22 cellular contexts compared by ENCODE assay signal in genomic region chr2:240357641-240358012, GRCh38.
DNase-seq lines count a peak whose midpoint lies in the region; ATAC-seq, FAIRE-seq and TF ChIP-seq lines count a peak whose summit lies in the region.
"Had no signal": no experiment of that assay in that cellular context is flagged by ENCODE, and none has a peak within 500 bp of the region (broad histone marks: within the 10 kb centered on the region; RNA-seq: fewer than 3 reads in every experiment).

No MANE protein-coding gene starts in this region.

- no peak overlapping the region for H2BK5ac ChIP-seq in neuronal stem cell (ENCODE audit: low read length)

- no peak overlapping the region for H2BK12ac ChIP-seq in neuronal stem cell (ENCODE audit: low read length)

- FAIRE-seq in K562 (lab: Jason Lieb, UNC): no peak
- FAIRE-seq: A204.1, G401.6, GM12891, GM19239 had no signal

- POLR2A ChIA-PET in K562 (lab: Yijun Ruan, JAX): no interaction called here

- no peak overlapping the region for H3K14ac ChIP-seq in neuronal stem cell (ENCODE audit: low read length)

- no peak overlapping the region for H4K91ac ChIP-seq in neuronal stem cell (ENCODE audit: low read depth, low read length, poor library complexity)

- H4K20me1 ChIP-seq in BLaER1 treated with 17β-estradiol and CSF1 and Interleukin-3, amounts not matched to agents 10 nM and 100 nM: no peaks in the 10 kb centered on the region
- H4K20me1 ChIP-seq in K562 (replicated peaks; ENCODE audit: control insufficient read depth, insufficient read depth, low read length): no peaks in the 10 kb centered on the region

- peak overlapping the region; percentile 54 for H2BK15ac ChIP-seq in neuronal stem cell (ENCODE audit: low read length)

- peak overlapping the region; percentile 93 for H2AK5ac ChIP-seq in neuronal stem cell (ENCODE audit: low read depth, low read length)

- no peaks in the 10 kb centered on the region for H3K79me2 ChIP-seq in K562 (ENCODE audit: control insufficient read depth, insufficient read depth, low read length)

- DNase-seq in K562 (ENCODE audit: extremely low read depth in 1 of 4, low spot score in 3 of 4) (no peak), neuronal stem cell (ENCODE audit: low spot score) (no peak), mucosa of descending colon (no peak), DMS79 (lab: John Stamatoyannopoulos, UW) (no peak), spleen (no peak), esophagus muscularis mucosa (ENCODE audit: extremely low spot score) (no peak)
- DNase-seq: 8988T; ACHN; C1 segment of cervical spinal cord; CD4-positive, CD25-positive, alpha-beta regulatory T cell; COR-L47; DMS 273 treated with DMSO at 0.1 percent for 48 hours; DMS153; DMS53; DMS79 treated with DMSO at 0.1 percent for 48 hours; GF-D8 had no signal

- peak overlapping the region in 8 of 11 experiments; percentile 23 to 64 (median 45); a peak in 12 of 22 replicates for H3K4me2 ChIP-seq in BLaER1 treated with 17β-estradiol and CSF1 and Interleukin-3, amounts not matched to agents 10 nM and 100 nM
- H3K4me2 ChIP-seq in K562 (ENCODE audit: insufficient read depth, low read length) (no peak overlapping the region), neuronal stem cell (ENCODE audit: insufficient read depth, low read length, poor library complexity, severe bottlenecking) (no peak overlapping the region)

- H2AFZ ChIP-seq in K562 (ENCODE audit: low read depth, low read length) (no peak overlapping the region), neuronal stem cell (ENCODE audit: low read length) (no peak overlapping the region)

- no peak overlapping the region for H3K27ac ChIP-seq in BLaER1 treated with 17β-estradiol and CSF1 and Interleukin-3, amounts not matched to agents 10 nM and 100 nM
- H3K27ac ChIP-seq in K562 (ENCODE audit: extremely low read depth, low read depth, low read length) (no peak overlapping the region), neuronal stem cell (replicated peaks; ENCODE audit: low read length) (no peak overlapping the region), spleen (no peak overlapping the region), esophagus muscularis mucosa (replicated peaks in 1 of 4) (no peak overlapping the region)

- H3K79me1 ChIP-seq in neuronal stem cell (ENCODE audit: low read depth, low read length): no peaks in the 10 kb centered on the region

- TF ChIP-seq CTCF in K562 (IDR thresholded peaks at IDR 0.05 in 2 of 3, conservative IDR thresholded peaks at IDR 0.05 in 1 of 3; ENCODE audit: insufficient read depth in 2 of 3, low read depth in 1 of 3, low read length in 3 of 3): no peak
- no peak for TF ChIP-seq CTCF in mucosa of descending colon (IDR thresholded peaks at IDR 0.05)
- TF ChIP-seq CTCF in spleen (IDR thresholded peaks at IDR 0.05 in 8 of 11, conservative IDR thresholded peaks at IDR 0.05 in 3 of 11): no peak
- TF ChIP-seq CTCF in esophagus muscularis mucosa (IDR thresholded peaks at IDR 0.05): no peak

- peaks cover 39 to 50% (median 45%) of the 10 kb centered on the region in 11 experiments for H3K9me3 ChIP-seq in BLaER1 treated with 17β-estradiol and CSF1 and Interleukin-3, amounts not matched to agents 10 nM and 100 nM (replicated peaks in 1 of 11)
- H3K9me3 ChIP-seq in K562 (replicated peaks; ENCODE audit: control insufficient read depth, insufficient read depth, low read depth, low read length) (no peaks in the 10 kb centered on the region), neuronal stem cell (replicated peaks in 1 of 2; ENCODE audit: control insufficient read depth in 2 of 2, insufficient read depth in 1 of 2, low read depth in 1 of 2, low read length in 2 of 2) (peaks cover 20 to 23% of the 10 kb centered on the region in 2 donors), mucosa of descending colon (peaks cover 7% of the 10 kb centered on the region), spleen (peaks cover 2 to 29% (median 25%) of the 10 kb centered on the region in 8 donors), esophagus muscularis mucosa (peaks cover 0 to 26% (median 17%) of the 10 kb centered on the region in 4 donors)
- H3K9me3 ChIP-seq: BE2C had no signal

- no peak overlapping the region for H3K9ac ChIP-seq in BLaER1 treated with 17β-estradiol and CSF1 and Interleukin-3, amounts not matched to agents 10 nM and 100 nM
- H3K9ac ChIP-seq in K562 (ENCODE audit: insufficient read depth in 1 of 2, low read depth in 2 of 2, low read length in 2 of 2): no peak overlapping the region
- H3K9ac ChIP-seq in neuronal stem cell (ENCODE audit: low read depth, low read length, poor library complexity): no peak overlapping the region

- CTCF ChIA-PET in K562 (lab: Yijun Ruan, JAX; ENCODE audit: low intra/inter-chr PET ratio): no interaction called here

- H2BK120ac ChIP-seq in neuronal stem cell (ENCODE audit: low read depth, low read length): no peak overlapping the region

- no peaks in the 10 kb centered on the region for H3K9me1 ChIP-seq in K562 (ENCODE audit: control insufficient read depth, insufficient read depth, low read length)

- in situ Hi-C loops in K562 (cut with MboI): no loop called here

- no TSS peak for BruUV-seq in K562 (replicated peaks; lab: Mats Ljungman, UMichigan)

- H3K27me3 ChIP-seq in BLaER1 treated with 17β-estradiol and CSF1 and Interleukin-3, amounts not matched to agents 10 nM and 100 nM: no peaks in the 10 kb centered on the region
- peaks cover 0 to 46% of the 10 kb centered on the region in 2 experiments; a peak in 2 of 5 replicates for H3K27me3 ChIP-seq in K562 (ENCODE audit: control insufficient read depth in 2 of 2, insufficient read depth in 2 of 2, low read length in 2 of 2)
- H3K27me3 ChIP-seq in neuronal stem cell (ENCODE audit: control insufficient read depth in 3 of 3, insufficient read depth in 3 of 3, low read depth in 1 of 3, low read length in 3 of 3): no peaks in the 10 kb centered on the region
- H3K27me3 ChIP-seq in spleen (replicated peaks in 1 of 7): peaks cover 0 to 11% (median 0%) of the 10 kb centered on the region in 7 donors
- H3K27me3 ChIP-seq in esophagus muscularis mucosa: peaks cover 0 to 3% (median 0%) of the 10 kb centered on the region in 4 donors
- H3K27me3 ChIP-seq: BE2C had no signal

- H3K4me3 ChIP-seq in BLaER1 treated with 17β-estradiol and CSF1 and Interleukin-3, amounts not matched to agents 10 nM and 100 nM: no peak overlapping the region
- H3K4me3 ChIP-seq in K562: no peak overlapping the region
- H3K4me3 ChIP-seq in neuronal stem cell (ENCODE audit: low read length in 2 of 2): no peak overlapping the region
- no peak overlapping the region for H3K4me3 ChIP-seq in mucosa of descending colon
- H3K4me3 ChIP-seq in spleen: no peak overlapping the region
- no peak overlapping the region for H3K4me3 ChIP-seq in esophagus muscularis mucosa

- no peak overlapping the region for H4K8ac ChIP-seq in neuronal stem cell (ENCODE audit: low read depth, low read length)

- no peak overlapping the region for H3K18ac ChIP-seq in neuronal stem cell (ENCODE audit: low read length)

- no peak for TF ChIP-seq EP300 in K562 (IDR thresholded peaks at IDR 0.05; ENCODE audit: low read length)
- TF ChIP-seq EP300 in esophagus muscularis mucosa (IDR thresholded peaks at IDR 0.05): no peak

- ATAC-seq in K562 (no peak), mucosa of descending colon (no peak)

- no peak overlapping the region for H3K4ac ChIP-seq in neuronal stem cell (ENCODE audit: low read length)

- intact Hi-C loops in K562 (cut with micrococcal nuclease) (no loop called here), mucosa of descending colon (cut with DNase I, micrococcal nuclease) (no loop called here), spleen (cut with DNase I; ENCODE audit: low total_unique reads) (no loop called here), esophagus muscularis mucosa (cut with DNase I) (no loop called here)

- 0% methylated on average over 1 of the region's 4 CpGs for WGBS in K562 (ENCODE audit: insufficient coverage, low coverage, missing lambda C conversion rate)
- WGBS in neuronal stem cell (ENCODE audit: extremely low coverage in 2 of 2, insufficient read length in 2 of 2, insufficient replicate concordance in 1 of 2), 2 donors: no CpG with 5 or more reads among the region's 4 CpGs
- WGBS in spleen, 5 donors: 82 to 89% (median 86%) methylated on average over 4 of the region's 4 CpGs
- 84% methylated on average over 4 of the region's 4 CpGs for WGBS in esophagus muscularis mucosa

- TF ChIP-seq POLR2A in K562 (conservative IDR thresholded peaks at IDR 0.05) (no peak), spleen (IDR thresholded peaks at IDR 0.05) (no peak), esophagus muscularis mucosa (IDR thresholded peaks at IDR 0.05; ENCODE audit: low read depth) (no peak)

- H3K23ac ChIP-seq in neuronal stem cell (ENCODE audit: low read depth, low read length, poor library complexity): peak overlapping the region; percentile 40

- no peak for TF ChIP-seq RAD21 in K562 (CRISPR knock-in tag; conservative IDR thresholded peaks at IDR 0.05 in 1 of 2, IDR thresholded peaks at IDR 0.05 in 1 of 2)

- H3K4me1 ChIP-seq in BLaER1 treated with 17β-estradiol and CSF1 and Interleukin-3, amounts not matched to agents 10 nM and 100 nM: peaks cover 0 to 43% (median 13%) of the 10 kb centered on the region in 10 experiments; a peak in 14 of 20 replicates
- H3K4me1 ChIP-seq in K562 (replicated peaks in 1 of 2; ENCODE audit: control insufficient read depth in 2 of 2, insufficient read depth in 2 of 2, low read length in 2 of 2) (0 out of 5 replicates have a peak, but pooled peaks cover 0 to 3% of the 10 kb centered on the region in 2 experiments), neuronal stem cell (ENCODE audit: control insufficient read depth in 2 of 2, insufficient read depth in 1 of 2, low read depth in 1 of 2, low read length in 2 of 2) (no peaks in the 10 kb centered on the region), mucosa of descending colon (ENCODE audit: low read depth) (no peaks in the 10 kb centered on the region), spleen (no peaks in the 10 kb centered on the region), esophagus muscularis mucosa (peaks cover 3 to 6% (median 5%) of the 10 kb centered on the region in 4 donors)

- H3K36me3 ChIP-seq in BLaER1 treated with 17β-estradiol and CSF1 and Interleukin-3, amounts not matched to agents 10 nM and 100 nM: no peaks in the 10 kb centered on the region
- H3K36me3 ChIP-seq in K562 (ENCODE audit: control insufficient read depth, insufficient read depth, low read length) (no peaks in the 10 kb centered on the region), neuronal stem cell (replicated peaks in 1 of 2; ENCODE audit: control insufficient read depth in 2 of 2, insufficient read depth in 2 of 2, low read length in 2 of 2) (no peaks in the 10 kb centered on the region), mucosa of descending colon (ENCODE audit: low read depth) (no peaks in the 10 kb centered on the region), spleen (no peaks in the 10 kb centered on the region), esophagus muscularis mucosa (no peaks in the 10 kb centered on the region)
- H3K36me3 ChIP-seq: BE2C had no signal

TF ChIP-seq in K562, 482 proteins besides CTCF, POLR2A, EP300 and RAD21 (continues in another document):
- no peak for TF ChIP-seq LARP7 (IDR thresholded peaks at IDR 0.05)

Comparison
In these comparisons a context has a peak if more than half of its experiments do, and no peak if none do; other contexts are left out.
1. H3K4me2 ChIP-seq: peak in BLaER1 treated with 17β-estradiol and CSF1 and Interleukin-3, amounts not matched to agents 10 nM and 100 nM (8 of 11); none in K562 (single experiment) and neuronal stem cell (single experiment).